Comparison of ENCODE assay signal across 1 cellular context in genomic region chr1:6026095-6026809, GRCh38.
TF ChIP-seq lines count a peak whose summit lies in the region.

No MANE protein-coding gene starts in this region.

TF ChIP-seq in HepG2, 621 proteins besides CTCF, POLR2A, EP300 and RAD21 (continued from another document and continues in another):
- TF ChIP-seq AHDC1 (CRISPR knock-in tag; IDR thresholded peaks at IDR 0.05; ENCODE audit: borderline replicate concordance) (0 out of 2 replicates have a peak, but pooled peaks have one; percentile 13), SIN3B (IDR thresholded peaks at IDR 0.05; ENCODE audit: low read length) (no peak), ZNF598 (CRISPR knock-in tag; IDR thresholded peaks at IDR 0.05; ENCODE audit: borderline replicate concordance) (no peak), ZNF740 (CRISPR knock-in tag; IDR thresholded peaks at IDR 0.05) (0 out of 2 replicates have a peak, but pooled peaks have one; percentile 11), ZNF775 (CRISPR knock-in tag; IDR thresholded peaks at IDR 0.05; ENCODE audit: borderline replicate concordance) (no peak), ZC3H13 (CRISPR knock-in tag; IDR thresholded peaks at IDR 0.05) (no peak), TFE3 (CRISPR knock-in tag; IDR thresholded peaks at IDR 0.05) (peak; percentile 95), RBM39 (IDR thresholded peaks at IDR 0.05; ENCODE audit: low read depth, low read length, poor library complexity, severe bottlenecking) (no peak), PAWR (CRISPR knock-in tag; IDR thresholded peaks at IDR 0.05; ENCODE audit: borderline replicate concordance) (no peak), ZFP41 (CRISPR knock-in tag; IDR thresholded peaks at IDR 0.05; ENCODE audit: borderline replicate concordance) (no peak), ZBTB49 (CRISPR knock-in tag; IDR thresholded peaks at IDR 0.05; ENCODE audit: borderline replicate concordance) (no peak), PHF8 (CRISPR knock-in tag; IDR thresholded peaks at IDR 0.05) (peak; percentile 61; the same call in 1 of the 2 replicates), GZF1 (CRISPR knock-in tag; IDR thresholded peaks at IDR 0.05) (peak; percentile 62; the same call in 1 of the 2 replicates), ONECUT2 (CRISPR knock-in tag; IDR thresholded peaks at IDR 0.05) (no peak), ZFX (CRISPR knock-in tag; IDR thresholded peaks at IDR 0.05; ENCODE audit: low read depth) (peak; percentile 88), THAP8 (CRISPR knock-in tag; IDR thresholded peaks at IDR 0.05; ENCODE audit: borderline replicate concordance) (peak; percentile 43; the same call in 1 of the 2 replicates), ATAD3A (CRISPR knock-in tag; IDR thresholded peaks at IDR 0.05) (no peak), IKZF4 (CRISPR knock-in tag; IDR thresholded peaks at IDR 0.05; ENCODE audit: borderline replicate concordance, low read depth, not compliant biosample characterization) (no peak), PHF21A (CRISPR knock-in tag; IDR thresholded peaks at IDR 0.05) (peak; percentile 35; the same call in 1 of the 2 replicates), ZNF891 (CRISPR knock-in tag; IDR thresholded peaks at IDR 0.05) (peak; percentile 22; the same call in 1 of the 2 replicates), ZNF256 (CRISPR knock-in tag; conservative IDR thresholded peaks at IDR 0.05) (peak; percentile 72; the same call in 1 of the 2 replicates), ZNF224 (CRISPR knock-in tag; IDR thresholded peaks at IDR 0.05) (no peak; the same call in 1 of the 2 replicates), ZNF101 (CRISPR knock-in tag; IDR thresholded peaks at IDR 0.05; ENCODE audit: borderline replicate concordance, low read depth) (no peak), IKZF1 (IDR thresholded peaks at IDR 0.05) (no peak), TRAFD1 (CRISPR knock-in tag; IDR thresholded peaks at IDR 0.05; ENCODE audit: borderline replicate concordance) (no peak), ZNF382 (CRISPR knock-in tag; IDR thresholded peaks at IDR 0.05; ENCODE audit: borderline replicate concordance) (no peak), ZNF124 (CRISPR knock-in tag; IDR thresholded peaks at IDR 0.05) (no peak), KMT2B (CRISPR knock-in tag; IDR thresholded peaks at IDR 0.05) (no peak), SAP130 (CRISPR knock-in tag; IDR thresholded peaks at IDR 0.05; ENCODE audit: low read depth) (peak; percentile 87), THAP7 (CRISPR knock-in tag; IDR thresholded peaks at IDR 0.05) (no peak), USF2 (IDR thresholded peaks at IDR 0.05; ENCODE audit: low read depth, low read length) (no peak), USF2 (CRISPR knock-in tag; IDR thresholded peaks at IDR 0.05; ENCODE audit: borderline replicate concordance) (0 out of 2 replicates have a peak, but pooled peaks have one; percentile 28), GABPB1 (CRISPR knock-in tag; IDR thresholded peaks at IDR 0.05) (peak; percentile 91), AGO1 (IDR thresholded peaks at IDR 0.05; ENCODE audit: low read depth, low read length, poor library complexity, severe bottlenecking) (no peak), SP5 (CRISPR knock-in tag; IDR thresholded peaks at IDR 0.05; ENCODE audit: borderline replicate concordance, low read depth) (0 out of 2 replicates have a peak, but pooled peaks have one; percentile 60), SP4 (CRISPR knock-in tag; IDR thresholded peaks at IDR 0.05) (0 out of 2 replicates have a peak, but pooled peaks have one; percentile 49), GPN1 (CRISPR knock-in tag; IDR thresholded peaks at IDR 0.05; ENCODE audit: borderline replicate concordance) (no peak), RFXANK (CRISPR knock-in tag; IDR thresholded peaks at IDR 0.05) (no peak), ZNF576 (CRISPR knock-in tag; IDR thresholded peaks at IDR 0.05) (no peak), SIX4 (CRISPR knock-in tag; IDR thresholded peaks at IDR 0.05) (peak; percentile 30; the same call in 1 of the 2 replicates), XBP1 (CRISPR knock-in tag; IDR thresholded peaks at IDR 0.05) (no peak), ZNF557 (CRISPR knock-in tag; IDR thresholded peaks at IDR 0.05) (0 out of 2 replicates have a peak, but pooled peaks have one; percentile 48), ZNF513 (CRISPR knock-in tag; conservative IDR thresholded peaks at IDR 0.05) (no peak), ZBTB44 (CRISPR knock-in tag; IDR thresholded peaks at IDR 0.05) (no peak), ZNF781 (CRISPR knock-in tag; IDR thresholded peaks at IDR 0.05; ENCODE audit: borderline replicate concordance, not compliant biosample characterization) (peak; percentile 42)
